ENCODE assay signal across 8 cellular contexts in the genomic region with DNA sequence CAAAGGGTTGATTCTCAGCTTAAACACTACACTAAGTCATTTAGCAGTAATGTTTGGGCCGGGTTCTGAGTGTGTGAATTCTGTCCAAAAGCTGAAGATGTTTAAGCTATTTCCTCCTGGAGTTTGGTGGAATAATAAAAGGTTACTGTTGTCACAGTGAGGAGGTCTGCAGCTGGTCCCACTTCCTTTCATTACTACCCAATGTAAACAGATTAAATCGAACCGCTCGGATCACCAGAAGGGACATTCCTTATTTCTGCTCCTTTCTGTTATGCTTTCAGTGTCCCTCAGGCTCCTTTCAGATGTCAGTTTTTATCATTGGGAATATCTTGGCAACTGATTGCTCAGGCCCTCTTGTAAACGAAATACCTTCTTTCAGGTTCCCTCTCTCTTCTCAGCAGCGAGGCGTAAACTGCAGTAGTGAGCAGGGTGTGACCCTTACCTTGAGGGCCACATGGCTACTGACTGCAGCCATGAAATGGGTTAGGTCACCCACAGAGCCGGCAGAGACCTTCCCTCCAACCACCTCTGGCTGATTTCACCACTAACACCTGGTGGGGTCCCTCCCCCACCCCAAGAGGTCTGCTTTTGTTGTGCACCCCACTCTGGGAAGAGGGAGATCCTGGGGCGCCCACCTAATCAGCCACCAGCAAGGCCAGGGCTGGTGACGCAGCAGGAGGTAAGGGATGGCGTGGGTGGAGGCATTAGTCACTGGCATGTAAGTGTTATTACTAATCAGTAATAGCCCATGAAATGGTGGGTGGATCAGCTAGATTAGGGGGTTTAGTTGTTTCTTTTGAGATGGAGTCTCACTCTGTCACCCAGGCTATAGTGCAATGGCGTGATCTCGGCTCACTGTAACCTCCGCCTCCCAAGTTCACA.
DNase-seq lines count a peak whose midpoint lies in the region; ATAC-seq and TF ChIP-seq lines count a peak whose summit lies in the region.

No MANE protein-coding gene starts in this region.

- DNase-seq in GM12864 (ENCODE audit: low read depth) (peak; percentile 5), RPMI7951 (ENCODE audit: low read depth) (peak; percentile 31), epithelial cell of proximal tubule (ENCODE audit: low read depth) (peak; percentile 27), GDM1 (lab: John Stamatoyannopoulos, UW) (no peak), DMS79 (lab: John Stamatoyannopoulos, UW) (no peak), substantia nigra (lab: John Stamatoyannopoulos, UW) (no peak)
- peak; percentile 5 to 20 for DNase-seq in stimulated activated CD4-positive, alpha-beta T cell treated with anti-CD3 and anti-CD28 coated beads, Interleukin-15, amount 100 ng/mL, for 48 hours (ENCODE audit: low read depth in 2 of 2)

- no peak overlapping the region for H3K27ac ChIP-seq in substantia nigra (ENCODE audit: low read depth, low read length, poor library complexity, severe bottlenecking)

- TF ChIP-seq CTCF in GM12864 (IDR thresholded peaks at IDR 0.05; ENCODE audit: low read depth, low read length, missing control alignments) (no peak), epithelial cell of proximal tubule (conservative IDR thresholded peaks at IDR 0.05; ENCODE audit: low read depth, low read length) (no peak)

- ATAC-seq in GM21717 (IDR thresholded peaks at IDR 0.05; ENCODE audit: unreplicated experiment): no peak

- no peak overlapping the region for H3K4me3 ChIP-seq in GM12864 (ENCODE audit: low read depth, low read length)
- no peak overlapping the region for H3K4me3 ChIP-seq in epithelial cell of proximal tubule (ENCODE audit: low read depth, low read length)

Comparison
In these comparisons a context has a peak if more than half of its experiments do, and no peak if none do; other contexts are left out.
1. DNase-seq: peak in GM12864 (single experiment), RPMI7951 (single experiment), epithelial cell of proximal tubule (single experiment) and stimulated activated CD4-positive, alpha-beta T cell treated with anti-CD3 and anti-CD28 coated beads, Interleukin-15, amount 100 ng/mL, for 48 hours (2 of 2); none in GDM1 (single experiment), DMS79 (single experiment) and substantia nigra (0 of 49).